In genomic region chr6:116511424-116512131, GRCh38 we compare ENCODE assay signal across 1 cellular context.
TF ChIP-seq lines count a peak whose summit lies in the region.

Gene CALHM5 (plus strand): TSS chr6:116511639. CDS start chr6:116511697, 58 bp downstream.

TF ChIP-seq in HEK293, 187 proteins besides CTCF, POLR2A, EP300 and RAD21 (continued from another document):
- TF ChIP-seq, protein P1, sequence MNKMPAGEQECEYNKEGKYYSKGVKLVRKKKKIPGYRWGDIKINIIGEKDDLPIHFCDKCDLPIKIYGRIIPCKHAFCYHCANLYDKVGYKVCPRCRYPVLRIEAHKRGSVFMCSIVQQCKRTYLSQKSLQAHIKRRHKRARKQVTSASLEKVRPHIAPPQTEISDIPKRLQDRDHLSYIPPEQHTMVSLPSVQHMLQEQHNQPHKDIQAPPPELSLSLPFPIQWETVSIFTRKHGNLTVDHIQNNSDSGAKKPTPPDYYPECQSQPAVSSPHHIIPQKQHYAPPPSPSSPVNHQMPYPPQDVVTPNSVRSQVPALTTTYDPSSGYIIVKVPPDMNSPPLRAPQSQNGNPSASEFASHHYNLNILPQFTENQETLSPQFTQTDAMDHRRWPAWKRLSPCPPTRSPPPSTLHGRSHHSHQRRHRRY (tag by site-specific recombination; IDR thresholded peaks at IDR 0.05) = no peak
- TF ChIP-seq SETDB1 (IDR thresholded peaks at IDR 0.05; ENCODE audit: insufficient read length, low read length) (peak; percentile 23), ZNF837 (tag by site-specific recombination; IDR thresholded peaks at IDR 0.05) (no peak), ZBTB1 (tag by site-specific recombination; IDR thresholded peaks at IDR 0.05) (no peak), ZNF416 (tag by site-specific recombination; IDR thresholded peaks at IDR 0.05) (no peak), SP7 (tag by site-specific recombination; IDR thresholded peaks at IDR 0.05) (no peak), ZNF211 (tag by site-specific recombination; IDR thresholded peaks at IDR 0.05; ENCODE audit: low read depth) (no peak), ZNF140 (tag by site-specific recombination; IDR thresholded peaks at IDR 0.05) (no peak), ZNF555 (tag by site-specific recombination; conservative IDR thresholded peaks at IDR 0.05) (no peak), PRDM1 (tag by site-specific recombination; IDR thresholded peaks at IDR 0.05) (peak; percentile 22; the same call in 1 of the 2 replicates), ZNF266 (tag by site-specific recombination; IDR thresholded peaks at IDR 0.05; ENCODE audit: low read depth) (no peak), ZNF48 (tag by site-specific recombination; IDR thresholded peaks at IDR 0.05) (no peak), PRDM4 (tag by site-specific recombination; IDR thresholded peaks at IDR 0.05) (no peak), ZNF223 (tag by site-specific recombination; IDR thresholded peaks at IDR 0.05) (no peak), ZBTB26 (tag by site-specific recombination; optimal IDR thresholded peaks at IDR 0.05) (no peak), ZNF747 (tag by site-specific recombination; IDR thresholded peaks at IDR 0.05) (no peak), TCF7L2 (IDR thresholded peaks at IDR 0.05; ENCODE audit: borderline replicate concordance, low read depth, low read length) (no peak)
- TF ChIP-seq, protein P2, sequence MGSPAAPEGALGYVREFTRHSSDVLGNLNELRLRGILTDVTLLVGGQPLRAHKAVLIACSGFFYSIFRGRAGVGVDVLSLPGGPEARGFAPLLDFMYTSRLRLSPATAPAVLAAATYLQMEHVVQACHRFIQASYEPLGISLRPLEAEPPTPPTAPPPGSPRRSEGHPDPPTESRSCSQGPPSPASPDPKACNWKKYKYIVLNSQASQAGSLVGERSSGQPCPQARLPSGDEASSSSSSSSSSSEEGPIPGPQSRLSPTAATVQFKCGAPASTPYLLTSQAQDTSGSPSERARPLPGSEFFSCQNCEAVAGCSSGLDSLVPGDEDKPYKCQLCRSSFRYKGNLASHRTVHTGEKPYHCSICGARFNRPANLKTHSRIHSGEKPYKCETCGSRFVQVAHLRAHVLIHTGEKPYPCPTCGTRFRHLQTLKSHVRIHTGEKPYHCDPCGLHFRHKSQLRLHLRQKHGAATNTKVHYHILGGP (tag by site-specific recombination; IDR thresholded peaks at IDR 0.05) = peak; percentile 50; the same call in 1 of the 2 replicates
